Comparison of ENCODE assay signal across 8 cellular contexts in the genomic region with DNA sequence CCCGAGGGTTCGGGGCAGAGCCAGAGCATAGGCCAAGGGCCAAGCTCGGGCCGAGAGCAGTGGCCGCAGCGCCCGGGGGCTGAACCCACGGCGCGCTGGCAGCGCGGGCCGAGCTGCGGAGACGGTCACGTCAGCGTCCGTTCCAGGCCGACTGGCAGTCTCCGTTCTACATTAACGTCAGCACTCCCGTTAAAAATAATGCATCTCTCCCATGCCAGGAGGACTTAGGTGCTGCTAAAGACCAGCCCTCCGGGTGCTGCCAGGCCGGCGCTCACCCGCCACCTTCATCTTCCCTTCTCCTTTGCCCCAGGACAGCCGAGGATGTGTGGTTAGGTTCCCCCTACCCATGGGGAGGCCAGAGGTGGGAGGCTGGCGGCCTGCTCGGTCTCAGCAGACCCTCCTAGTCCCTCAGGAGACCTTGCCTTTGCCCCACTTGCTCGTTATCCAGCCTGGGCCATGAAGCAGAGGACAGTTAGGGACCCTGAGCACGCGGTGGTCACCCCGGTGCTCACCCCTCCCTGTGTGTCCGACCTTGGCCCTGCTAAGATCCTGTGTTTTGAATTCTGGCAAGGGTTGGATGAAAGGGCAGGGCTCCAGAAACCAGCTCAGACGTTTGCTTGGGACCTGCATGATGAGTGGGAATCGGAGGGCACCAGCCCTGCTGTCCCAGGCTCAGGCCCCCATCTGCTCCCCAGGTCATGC. TPM values are rescaled to one million over a fixed set of nuclear protein-coding genes. Genes with fewer than 3 reads are reported as not detected.
A peak's percentile ranks its signal among the peaks of the same experiment; 100 is the strongest.
DNase-seq lines count a peak whose midpoint lies in the region; ATAC-seq and TF ChIP-seq lines count a peak whose summit lies in the region.

No MANE protein-coding gene starts in this region.

- peak overlapping the region; percentile 85 for H3K27ac Mint-ChIP-seq in activated CD4-positive, alpha-beta T cell treated with anti-CD3 and anti-CD28 coated beads, Interleukin-2, amount 10 ng/mL, durations not matched to agents 24 days and 14 days

- H3K27me3 ChIP-seq in neutrophil = peaks cover 40% of the 10 kb centered on the region

- peaks cover 28% of the 10 kb centered on the region for H3K4me1 Mint-ChIP-seq in activated CD4-positive, alpha-beta T cell treated with anti-CD3 and anti-CD28 coated beads, Interleukin-2, amount 10 ng/mL, durations not matched to agents 24 days and 14 days

- intact Hi-C loops in activated CD4-positive, alpha-beta T cell treated with anti-CD3 and anti-CD28 coated beads, Interleukin-2, amount 10 ng/mL, durations not matched to agents 24 days and 14 days (cut with micrococcal nuclease) = no loop called here

- H3K4me3 ChIP-seq in neutrophil (ENCODE audit: low read depth in 1 of 2, low read length in 1 of 2) = peak overlapping the region; percentile 89 to 99

- H3K36me3 Mint-ChIP-seq in activated CD4-positive, alpha-beta T cell treated with anti-CD3 and anti-CD28 coated beads, Interleukin-2, amount 10 ng/mL, durations not matched to agents 24 days and 14 days (ENCODE audit: low read depth) = peaks cover 18% of the 10 kb centered on the region

- no peak for DNase-seq in activated CD4-positive, alpha-beta T cell treated with anti-CD3 and anti-CD28 coated beads, Interleukin-2, amount 10 ng/mL, durations not matched to agents 24 days and 14 days
- DNase-seq in activated CD4-positive, alpha-beta T cell treated with anti-CD3 and anti-CD28 coated beads for 4 hours = no peak
- DNase-seq in fibroblast of peridontal ligament (ENCODE audit: extremely low read depth) = peak; percentile 63
- DNase-seq in NCI-H1105 treated with DMSO at 0.1 percent for 48 hours (lab: John Stamatoyannopoulos, UW) = no peak
- DNase-seq in NCI-H526 (lab: John Stamatoyannopoulos, UW) = no peak

- ATAC-seq in HG03039 (IDR thresholded peaks at IDR 0.05; ENCODE audit: unreplicated experiment) = peak; percentile 15

- peaks cover 11% of the 10 kb centered on the region for H3K27me3 Mint-ChIP-seq in activated CD4-positive, alpha-beta T cell treated with anti-CD3 and anti-CD28 coated beads, Interleukin-2, amount 10 ng/mL, durations not matched to agents 24 days and 14 days

- H3K27ac ChIP-seq in VCaP = peak overlapping the region; percentile 81
- H3K27ac ChIP-seq in neutrophil = peak overlapping the region; percentile 74

- H3K4me1 ChIP-seq in neutrophil (ENCODE audit: control insufficient read depth in 1 of 2, insufficient read depth in 1 of 2, low read depth in 1 of 2, low read length in 1 of 2) = peaks cover 31 to 32% of the 10 kb centered on the region in 2 experiments

- H3K9me3 Mint-ChIP-seq in activated CD4-positive, alpha-beta T cell treated with anti-CD3 and anti-CD28 coated beads, Interleukin-2, amount 10 ng/mL, durations not matched to agents 24 days and 14 days = no peaks in the 10 kb centered on the region

- no peaks in the 10 kb centered on the region for H3K9me3 ChIP-seq in neutrophil

- no peak for TF ChIP-seq CTCF in VCaP (conservative IDR thresholded peaks at IDR 0.05)
- TF ChIP-seq CTCF in neutrophil (IDR thresholded peaks at IDR 0.05) = no peak

- H3K4me3 Mint-ChIP-seq in activated CD4-positive, alpha-beta T cell treated with anti-CD3 and anti-CD28 coated beads, Interleukin-2, amount 10 ng/mL, durations not matched to agents 24 days and 14 days = peak overlapping the region; percentile 93

- peaks cover 17% of the 10 kb centered on the region for H3K36me3 ChIP-seq in neutrophil

RNA-seq across cellular contexts. Expression of gene MPG, which starts 0.6 kb away (rescaled TPM):
- 68.4 and 72.6 TPM in 2 replicates for total RNA-seq in activated CD4-positive, alpha-beta T cell treated with anti-CD3 and anti-CD28 coated beads, Interleukin-2, amount 10 ng/mL, durations not matched to agents 24 days and 14 days

RNA-seq across cellular contexts. Expression of gene RHBDF1, which starts 6.2 kb away (rescaled TPM):
- 0.26 and 0.76 TPM in 2 replicates for total RNA-seq in activated CD4-positive, alpha-beta T cell treated with anti-CD3 and anti-CD28 coated beads, Interleukin-2, amount 10 ng/mL, durations not matched to agents 24 days and 14 days

RNA-seq across cellular contexts. Expression of gene SNRNP25, which starts 25.0 kb away (rescaled TPM):
- total RNA-seq in activated CD4-positive, alpha-beta T cell treated with anti-CD3 and anti-CD28 coated beads, Interleukin-2, amount 10 ng/mL, durations not matched to agents 24 days and 14 days = 97.7 and 99.9 TPM in 2 replicates

RNA-seq across cellular contexts. Expression of gene POLR3K, which starts 25.2 kb away (rescaled TPM):
- total RNA-seq in activated CD4-positive, alpha-beta T cell treated with anti-CD3 and anti-CD28 coated beads, Interleukin-2, amount 10 ng/mL, durations not matched to agents 24 days and 14 days = 88.9 and 89.8 TPM in 2 replicates

RNA-seq across cellular contexts. Expression of gene NPRL3, which starts 59.9 kb away (rescaled TPM):
- total RNA-seq in activated CD4-positive, alpha-beta T cell treated with anti-CD3 and anti-CD28 coated beads, Interleukin-2, amount 10 ng/mL, durations not matched to agents 24 days and 14 days = 52.9 and 53.8 TPM in 2 replicates
